ENCODE assay signal across 21 cellular contexts in genomic region chr16:19881783-19882182, GRCh38. TPM values are rescaled to one million over a fixed set of nuclear protein-coding genes. Genes with fewer than 3 reads are reported as not detected.
DNase-seq lines count a peak whose midpoint lies in the region; ATAC-seq and TF ChIP-seq lines count a peak whose summit lies in the region.
"Had no signal": no experiment of that assay in that cellular context is flagged by ENCODE, and none has a peak within 500 bp of the region (broad histone marks: within the 10 kb centered on the region; RNA-seq: fewer than 3 reads in every experiment).

No MANE protein-coding gene starts in this region.

- H2AK5ac ChIP-seq in IMR-90 (ENCODE audit: low read depth, low read length), result no peak overlapping the region

- no peaks in the 10 kb centered on the region; the same call in 1 of the 2 replicates for H3K9me1 ChIP-seq in IMR-90 (ENCODE audit: insufficient read depth, low read length)

- H4K8ac ChIP-seq in IMR-90 (ENCODE audit: low read depth in 2 of 2, low read length in 2 of 2), result no peak overlapping the region

- H2BK5ac ChIP-seq in IMR-90 (ENCODE audit: low read depth, low read length, poor library complexity, severe bottlenecking), result no peak overlapping the region

- H3K79me2 ChIP-seq in neural progenitor cell (ENCODE audit: low read depth), result peaks cover 77% of the 10 kb centered on the region

- H3K4me2 ChIP-seq in IMR-90 (ENCODE audit: low read depth, low read length) (no peak overlapping the region), neural progenitor cell (peak overlapping the region; percentile 93)
- H3K4me2 ChIP-seq: BLaER1 treated with 17β-estradiol and CSF1 and Interleukin-3, amounts not matched to agents 10 nM and 100 nM had no signal

- peaks cover 5% of the 10 kb centered on the region for H3K27me3 Mint-ChIP-seq in neural progenitor cell (ENCODE audit: insufficient read depth, low read depth)

- in situ Hi-C loops in IMR-90 (cut with MboI; ENCODE audit: low sequenced_read_pairs), result loop anchor here (25.0 kb wide), 1 partner anchor 769 kb away; the partner anchor contains the start of gene ITPRIPL2

- no peaks in the 10 kb centered on the region for H3K9me3 ChIP-seq in A673 (ENCODE audit: low read depth, low read length, poor library complexity, severe bottlenecking)
- H3K9me3 ChIP-seq in IMR-90 (ENCODE audit: control insufficient read depth, insufficient read depth, low read length), result no peaks in the 10 kb centered on the region
- H3K9me3 ChIP-seq in neural progenitor cell (ENCODE audit: low read depth), result no peaks in the 10 kb centered on the region
- H3K9me3 ChIP-seq: BLaER1 treated with 17β-estradiol and CSF1 and Interleukin-3, amounts not matched to agents 10 nM and 100 nM; mucosa of descending colon; thoracic aorta had no signal

- peak overlapping the region; percentile 23 for H3K27ac Mint-ChIP-seq in neural progenitor cell

- BruUV-seq in A673 (replicated peaks; lab: Mats Ljungman, UMichigan) (no TSS peak), IMR-90 (replicated peaks; lab: Mats Ljungman, UMichigan) (no TSS peak)

- peak overlapping the region; percentile 19 for H2AFZ ChIP-seq in IMR-90 (replicated peaks; ENCODE audit: low read length, poor library complexity)
- no peak overlapping the region for H2AFZ ChIP-seq in neural progenitor cell (replicated peaks)

- dilution Hi-C loops in IMR-90 (cut with HindIII; ENCODE audit: low sequenced_read_pairs, unreplicated experiment), result loop anchor here (25.0 kb wide), 1 partner anchor 269 kb away; no protein-coding TSS in a partner anchor

- no peak overlapping the region for H3K4ac ChIP-seq in IMR-90 (ENCODE audit: low read depth, low read length)

- no peak overlapping the region for H2AK9ac ChIP-seq in IMR-90 (replicated peaks; ENCODE audit: low read depth, low read length, poor library complexity)

- H3K9ac ChIP-seq in IMR-90 (ENCODE audit: low read depth, low read length) (no peak overlapping the region), neural progenitor cell (no peak overlapping the region)
- H3K9ac ChIP-seq: BLaER1 treated with 17β-estradiol and CSF1 and Interleukin-3, amounts not matched to agents 10 nM and 100 nM had no signal

- no peak for TF ChIP-seq RAD21 in IMR-90 (IDR thresholded peaks at IDR 0.05; ENCODE audit: low read length)

- ATAC-seq in IMR-90 (ENCODE audit: low read depth) (no peak), HG02759 (IDR thresholded peaks at IDR 0.05; ENCODE audit: unreplicated experiment) (no peak), GM21786 (IDR thresholded peaks at IDR 0.05; ENCODE audit: unreplicated experiment) (no peak)
- ATAC-seq: mucosa of descending colon had no signal

- H3K27ac ChIP-seq in A673 (ENCODE audit: low read depth, low read length, poor library complexity, severe bottlenecking) (no peak overlapping the region), IMR-90 (ENCODE audit: insufficient read depth, low read length) (no peak overlapping the region), neural progenitor cell (peak overlapping the region; percentile 41), RWPE1 (no peak overlapping the region)
- H3K27ac ChIP-seq: BLaER1 treated with 17β-estradiol and CSF1 and Interleukin-3, amounts not matched to agents 10 nM and 100 nM; thoracic aorta had no signal

- H3K27me3 ChIP-seq in A673 (replicated peaks; ENCODE audit: insufficient read depth, low read depth, low read length, poor library complexity) (peaks cover 11% of the 10 kb centered on the region), IMR-90 (ENCODE audit: control insufficient read depth, insufficient read depth, low read length) (peaks cover 11% of the 10 kb centered on the region), neural progenitor cell (peaks cover 14% of the 10 kb centered on the region)

- peak overlapping the region; percentile 48 for H3K4me3 ChIP-seq in A673 (ENCODE audit: low read depth, low read length, poor library complexity, severe bottlenecking)
- no peak overlapping the region for H3K4me3 ChIP-seq in IMR-90 (ENCODE audit: insufficient read depth, low read depth, low read length)
- H3K4me3 ChIP-seq in fibroblast of the aortic adventitia (ENCODE audit: low read depth, low read length), result peak overlapping the region; percentile 13
- H3K4me3 ChIP-seq in neural progenitor cell, result peak overlapping the region; percentile 62
- H3K4me3 ChIP-seq: BLaER1 treated with 17β-estradiol and CSF1 and Interleukin-3, amounts not matched to agents 10 nM and 100 nM; mucosa of descending colon had no signal

- H2BK15ac ChIP-seq in IMR-90 (ENCODE audit: low read depth, low read length), result no peak overlapping the region

- peaks cover 5% of the 10 kb centered on the region for H3K9me3 Mint-ChIP-seq in neural progenitor cell

- WGBS in IMR-90 (ENCODE audit: extremely low coverage in 2 of 2, insufficient read length in 1 of 2), 2 experiments, result 72% methylated on average over 3 of the region's 6 CpGs; no CpG with 5 or more reads in 1 of the 2 experiments

- no peak overlapping the region for H3K18ac ChIP-seq in IMR-90 (ENCODE audit: low read depth, low read length)

- H3K4me1 ChIP-seq in A673 (ENCODE audit: insufficient read depth, low read length, poor library complexity, severe bottlenecking), result peaks cover 23% of the 10 kb centered on the region
- peaks cover 5% of the 10 kb centered on the region; the same call in 1 of the 2 replicates for H3K4me1 ChIP-seq in IMR-90 (ENCODE audit: control insufficient read depth, insufficient read depth, low read length)
- H3K4me1 ChIP-seq in neural progenitor cell, result peaks cover 24% of the 10 kb centered on the region

- peaks cover 54% of the 10 kb centered on the region for H3K4me1 Mint-ChIP-seq in neural progenitor cell

- no peak overlapping the region for H4K5ac ChIP-seq in IMR-90 (ENCODE audit: low read depth, low read length)

- H3K36me3 Mint-ChIP-seq in neural progenitor cell, result peaks cover 10% of the 10 kb centered on the region

- no peak for TF ChIP-seq CTCF in A673 (conservative IDR thresholded peaks at IDR 0.05; ENCODE audit: low read depth, low read length)
- no peak for TF ChIP-seq CTCF in IMR-90 (conservative IDR thresholded peaks at IDR 0.05; ENCODE audit: low read depth, low read length)
- TF ChIP-seq CTCF in fibroblast of the aortic adventitia (IDR thresholded peaks at IDR 0.05; ENCODE audit: insufficient read depth, low read length), result no peak
- no peak for TF ChIP-seq CTCF in neural progenitor cell (IDR thresholded peaks at IDR 0.05)
- TF ChIP-seq CTCF in RWPE1 (conservative IDR thresholded peaks at IDR 0.05; ENCODE audit: low read depth), result no peak

- CTCF ChIA-PET in A673 (lab: Charles Lee) (interaction anchor here (1.1 kb wide), 2 partner anchors 26 to 280 kb away, joined by 4 to 5 read pairs; no protein-coding TSS in a partner anchor), IMR-90 (lab: Yijun Ruan, JAX) (no interaction called here), RWPE1 (lab: Yijun Ruan, JAX) (interaction anchor here (0.6 kb wide), 1 partner anchor 117 kb away, joined by 5 read pairs; no protein-coding TSS in a partner anchor)

- POLR2A ChIA-PET in A673 (lab: Charles Lee; ENCODE audit: low non-redundant PET), result interaction anchor here (0.6 kb wide), 1 partner anchor 240 kb away, joined by 4 read pairs; no protein-coding TSS in a partner anchor
- POLR2A ChIA-PET in IMR-90 (lab: Charles Lee; ENCODE audit: unreplicated experiment), result no interaction called here
- POLR2A ChIA-PET in RWPE1 (lab: Yijun Ruan, JAX; ENCODE audit: low non-redundant PET), result no interaction called here

- TF ChIP-seq POLR2A in IMR-90 (IDR thresholded peaks at IDR 0.05; ENCODE audit: low read depth, low read length), result no peak

- no peak overlapping the region for H2BK120ac ChIP-seq in IMR-90 (ENCODE audit: low read depth, low read length)

- DNase-seq in A673 (ENCODE audit: low spot score) (no peak), IMR-90 (no peak), fibroblast of the aortic adventitia (ENCODE audit: low read depth) (no peak), neural progenitor cell (ENCODE audit: low spot score) (no peak), RWPE1 (ENCODE audit: low spot score) (no peak), T-helper 9 cell (no peak)
- DNase-seq: activated CD4-positive, alpha-beta T cell treated with anti-CD3 and anti-CD28 coated beads, Interleukin-2, amount 50 U/mL, for 1 hour; activated CD8-positive, alpha-beta memory T cell treated with anti-CD3 and anti-CD28 coated beads, Interleukin-2, amount 50 U/mL, for 4 hours; foreskin melanocyte; GDM1; KG1; mucosa of descending colon; MV-4-11; NCI-H187; NCI-H774; SIG-M5 had no signal

- H4K20me1 ChIP-seq in IMR-90 (ENCODE audit: insufficient read depth, low read length), result peaks cover 4% of the 10 kb centered on the region; the same call in 1 of the 2 replicates
- H4K20me1 ChIP-seq in neural progenitor cell (ENCODE audit: low read depth), result peaks cover 32% of the 10 kb centered on the region

- H3K4me3 Mint-ChIP-seq in neural progenitor cell, result peak overlapping the region; percentile 95

- no peak overlapping the region for H3K56ac ChIP-seq in IMR-90 (ENCODE audit: extremely low read depth, insufficient read depth, low read length)

- intact Hi-C loops in A673 (cut with micrococcal nuclease; ENCODE audit: unreplicated experiment), result loop anchor here (2.0 to 10.0 kb wide), 2 partner anchors 163 to 497 kb away; partner anchors contain the start of genes IQCK and KNOP1
- intact Hi-C loops in IMR-90 (cut with micrococcal nuclease), result no loop called here

- H2BK20ac ChIP-seq in IMR-90 (ENCODE audit: low read depth, low read length), result no peak overlapping the region

- H3K36me3 ChIP-seq in A673 (ENCODE audit: insufficient read depth, low read length, poor library complexity, severe bottlenecking) (no peaks in the 10 kb centered on the region), IMR-90 (ENCODE audit: control insufficient read depth, insufficient read depth, low read length) (no peaks in the 10 kb centered on the region), neural progenitor cell (no peaks in the 10 kb centered on the region)
- H3K36me3 ChIP-seq: BLaER1 treated with 17β-estradiol and CSF1 and Interleukin-3, amounts not matched to agents 10 nM and 100 nM; thoracic aorta had no signal

- H3K14ac ChIP-seq in IMR-90 (replicated peaks; ENCODE audit: low read depth, low read length), result no peak overlapping the region

- H4K91ac ChIP-seq in IMR-90 (ENCODE audit: insufficient read depth, low read depth, low read length), result no peak overlapping the region

- peaks cover 66% of the 10 kb centered on the region for H3F3A ChIP-seq in neural progenitor cell (ENCODE audit: low read depth)

- H3K79me1 ChIP-seq in IMR-90 (ENCODE audit: low read depth in 1 of 2, low read length in 2 of 2), result peaks cover 0 to 8% of the 10 kb centered on the region in 2 experiments; a peak in 1 of 4 replicates

- no peak overlapping the region for H3K23ac ChIP-seq in IMR-90 (ENCODE audit: low read depth, low read length)

RNA-seq across cellular contexts. Expression of gene GPRC5B, which starts 2.9 kb away (rescaled TPM):
- total RNA-seq in A673 (2021), result 4.0 and 6.9 TPM in 2 replicates
- 2.2 and 2.5 TPM in 2 replicates for total RNA-seq in IMR-90 (2012; rRNA removed)
- 6.8 and 8.5 TPM in 2 replicates for polyA plus RNA-seq in IMR-90 (2012; rRNA removed)
- 3.7 and 19.8 TPM in 2 replicates for polyA plus RNA-seq in IMR-90 (2012; cell fraction: cytosol; rRNA removed)
- 7.0 and 7.6 TPM in 2 replicates for polyA plus RNA-seq in IMR-90 (2012; cell fraction: nucleus; rRNA removed; ENCODE audit: low replicate concordance)
- 20.2 and 47.4 TPM in 2 replicates for total RNA-seq in fibroblast of the aortic adventitia (ENCODE audit: low replicate concordance)
- total RNA-seq in neural progenitor cell (ENCODE audit: low replicate concordance), result 21.1 and 32.2 TPM in 2 replicates
- total RNA-seq: OCI-LY7 had no signal
